In the genomic region with DNA sequence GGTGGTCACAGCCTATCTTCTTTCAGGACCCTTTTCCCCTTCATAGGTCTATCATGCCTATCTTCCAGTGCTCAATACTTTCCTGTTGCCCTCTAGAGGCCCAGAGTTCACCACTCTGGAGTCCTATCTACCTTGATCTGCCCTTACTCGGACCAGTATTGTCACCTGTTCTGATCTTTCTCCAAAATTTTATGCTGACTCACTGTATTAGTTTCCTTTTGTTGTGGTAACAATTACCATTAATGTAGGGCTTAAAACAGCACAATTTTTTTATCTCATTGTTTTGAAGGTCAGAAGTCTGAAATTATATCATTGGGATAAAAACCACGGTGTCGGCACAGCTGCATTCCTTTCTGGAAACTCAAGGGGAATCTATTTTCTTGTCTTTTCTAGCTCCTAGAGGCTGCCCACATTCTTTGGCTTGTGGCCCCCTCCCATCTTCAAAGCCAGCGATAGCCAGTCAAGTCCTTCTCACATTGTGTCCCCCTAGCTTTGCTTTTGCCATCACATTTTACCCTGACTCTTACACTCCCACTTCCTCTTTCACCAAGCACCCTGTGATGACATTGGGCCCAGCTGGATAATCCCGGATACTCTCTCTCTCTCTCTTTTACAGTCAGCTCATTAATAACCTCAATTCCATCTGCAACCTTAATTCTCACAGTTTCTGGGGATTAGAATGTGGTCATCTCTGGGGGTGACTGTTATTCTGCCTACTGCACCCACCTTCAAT, we compare ENCODE assay signal across 1 cellular context.
A peak's percentile ranks its signal among the peaks of the same experiment; 100 is the strongest.
TF ChIP-seq lines count a peak whose summit lies in the region.

No MANE protein-coding gene starts in this region.

TF ChIP-seq in K562, 482 proteins besides CTCF, POLR2A, EP300 and RAD21 (continues in another document):
- TF ChIP-seq, protein P1, sequence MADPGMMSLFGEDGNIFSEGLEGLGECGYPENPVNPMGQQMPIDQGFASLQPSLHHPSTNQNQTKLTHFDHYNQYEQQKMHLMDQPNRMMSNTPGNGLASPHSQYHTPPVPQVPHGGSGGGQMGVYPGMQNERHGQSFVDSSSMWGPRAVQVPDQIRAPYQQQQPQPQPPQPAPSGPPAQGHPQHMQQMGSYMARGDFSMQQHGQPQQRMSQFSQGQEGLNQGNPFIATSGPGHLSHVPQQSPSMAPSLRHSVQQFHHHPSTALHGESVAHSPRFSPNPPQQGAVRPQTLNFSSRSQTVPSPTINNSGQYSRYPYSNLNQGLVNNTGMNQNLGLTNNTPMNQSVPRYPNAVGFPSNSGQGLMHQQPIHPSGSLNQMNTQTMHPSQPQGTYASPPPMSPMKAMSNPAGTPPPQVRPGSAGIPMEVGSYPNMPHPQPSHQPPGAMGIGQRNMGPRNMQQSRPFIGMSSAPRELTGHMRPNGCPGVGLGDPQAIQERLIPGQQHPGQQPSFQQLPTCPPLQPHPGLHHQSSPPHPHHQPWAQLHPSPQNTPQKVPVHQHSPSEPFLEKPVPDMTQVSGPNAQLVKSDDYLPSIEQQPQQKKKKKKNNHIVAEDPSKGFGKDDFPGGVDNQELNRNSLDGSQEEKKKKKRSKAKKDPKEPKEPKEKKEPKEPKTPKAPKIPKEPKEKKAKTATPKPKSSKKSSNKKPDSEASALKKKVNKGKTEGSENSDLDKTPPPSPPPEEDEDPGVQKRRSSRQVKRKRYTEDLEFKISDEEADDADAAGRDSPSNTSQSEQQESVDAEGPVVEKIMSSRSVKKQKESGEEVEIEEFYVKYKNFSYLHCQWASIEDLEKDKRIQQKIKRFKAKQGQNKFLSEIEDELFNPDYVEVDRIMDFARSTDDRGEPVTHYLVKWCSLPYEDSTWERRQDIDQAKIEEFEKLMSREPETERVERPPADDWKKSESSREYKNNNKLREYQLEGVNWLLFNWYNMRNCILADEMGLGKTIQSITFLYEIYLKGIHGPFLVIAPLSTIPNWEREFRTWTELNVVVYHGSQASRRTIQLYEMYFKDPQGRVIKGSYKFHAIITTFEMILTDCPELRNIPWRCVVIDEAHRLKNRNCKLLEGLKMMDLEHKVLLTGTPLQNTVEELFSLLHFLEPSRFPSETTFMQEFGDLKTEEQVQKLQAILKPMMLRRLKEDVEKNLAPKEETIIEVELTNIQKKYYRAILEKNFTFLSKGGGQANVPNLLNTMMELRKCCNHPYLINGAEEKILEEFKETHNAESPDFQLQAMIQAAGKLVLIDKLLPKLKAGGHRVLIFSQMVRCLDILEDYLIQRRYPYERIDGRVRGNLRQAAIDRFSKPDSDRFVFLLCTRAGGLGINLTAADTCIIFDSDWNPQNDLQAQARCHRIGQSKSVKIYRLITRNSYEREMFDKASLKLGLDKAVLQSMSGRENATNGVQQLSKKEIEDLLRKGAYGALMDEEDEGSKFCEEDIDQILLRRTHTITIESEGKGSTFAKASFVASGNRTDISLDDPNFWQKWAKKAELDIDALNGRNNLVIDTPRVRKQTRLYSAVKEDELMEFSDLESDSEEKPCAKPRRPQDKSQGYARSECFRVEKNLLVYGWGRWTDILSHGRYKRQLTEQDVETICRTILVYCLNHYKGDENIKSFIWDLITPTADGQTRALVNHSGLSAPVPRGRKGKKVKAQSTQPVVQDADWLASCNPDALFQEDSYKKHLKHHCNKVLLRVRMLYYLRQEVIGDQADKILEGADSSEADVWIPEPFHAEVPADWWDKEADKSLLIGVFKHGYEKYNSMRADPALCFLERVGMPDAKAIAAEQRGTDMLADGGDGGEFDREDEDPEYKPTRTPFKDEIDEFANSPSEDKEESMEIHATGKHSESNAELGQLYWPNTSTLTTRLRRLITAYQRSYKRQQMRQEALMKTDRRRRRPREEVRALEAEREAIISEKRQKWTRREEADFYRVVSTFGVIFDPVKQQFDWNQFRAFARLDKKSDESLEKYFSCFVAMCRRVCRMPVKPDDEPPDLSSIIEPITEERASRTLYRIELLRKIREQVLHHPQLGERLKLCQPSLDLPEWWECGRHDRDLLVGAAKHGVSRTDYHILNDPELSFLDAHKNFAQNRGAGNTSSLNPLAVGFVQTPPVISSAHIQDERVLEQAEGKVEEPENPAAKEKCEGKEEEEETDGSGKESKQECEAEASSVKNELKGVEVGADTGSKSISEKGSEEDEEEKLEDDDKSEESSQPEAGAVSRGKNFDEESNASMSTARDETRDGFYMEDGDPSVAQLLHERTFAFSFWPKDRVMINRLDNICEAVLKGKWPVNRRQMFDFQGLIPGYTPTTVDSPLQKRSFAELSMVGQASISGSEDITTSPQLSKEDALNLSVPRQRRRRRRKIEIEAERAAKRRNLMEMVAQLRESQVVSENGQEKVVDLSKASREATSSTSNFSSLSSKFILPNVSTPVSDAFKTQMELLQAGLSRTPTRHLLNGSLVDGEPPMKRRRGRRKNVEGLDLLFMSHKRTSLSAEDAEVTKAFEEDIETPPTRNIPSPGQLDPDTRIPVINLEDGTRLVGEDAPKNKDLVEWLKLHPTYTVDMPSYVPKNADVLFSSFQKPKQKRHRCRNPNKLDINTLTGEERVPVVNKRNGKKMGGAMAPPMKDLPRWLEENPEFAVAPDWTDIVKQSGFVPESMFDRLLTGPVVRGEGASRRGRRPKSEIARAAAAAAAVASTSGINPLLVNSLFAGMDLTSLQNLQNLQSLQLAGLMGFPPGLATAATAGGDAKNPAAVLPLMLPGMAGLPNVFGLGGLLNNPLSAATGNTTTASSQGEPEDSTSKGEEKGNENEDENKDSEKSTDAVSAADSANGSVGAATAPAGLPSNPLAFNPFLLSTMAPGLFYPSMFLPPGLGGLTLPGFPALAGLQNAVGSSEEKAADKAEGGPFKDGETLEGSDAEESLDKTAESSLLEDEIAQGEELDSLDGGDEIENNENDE (IDR thresholded peaks at IDR 0.05; ENCODE audit: low read depth, low read length) = no peak
- TF ChIP-seq, protein P2, sequence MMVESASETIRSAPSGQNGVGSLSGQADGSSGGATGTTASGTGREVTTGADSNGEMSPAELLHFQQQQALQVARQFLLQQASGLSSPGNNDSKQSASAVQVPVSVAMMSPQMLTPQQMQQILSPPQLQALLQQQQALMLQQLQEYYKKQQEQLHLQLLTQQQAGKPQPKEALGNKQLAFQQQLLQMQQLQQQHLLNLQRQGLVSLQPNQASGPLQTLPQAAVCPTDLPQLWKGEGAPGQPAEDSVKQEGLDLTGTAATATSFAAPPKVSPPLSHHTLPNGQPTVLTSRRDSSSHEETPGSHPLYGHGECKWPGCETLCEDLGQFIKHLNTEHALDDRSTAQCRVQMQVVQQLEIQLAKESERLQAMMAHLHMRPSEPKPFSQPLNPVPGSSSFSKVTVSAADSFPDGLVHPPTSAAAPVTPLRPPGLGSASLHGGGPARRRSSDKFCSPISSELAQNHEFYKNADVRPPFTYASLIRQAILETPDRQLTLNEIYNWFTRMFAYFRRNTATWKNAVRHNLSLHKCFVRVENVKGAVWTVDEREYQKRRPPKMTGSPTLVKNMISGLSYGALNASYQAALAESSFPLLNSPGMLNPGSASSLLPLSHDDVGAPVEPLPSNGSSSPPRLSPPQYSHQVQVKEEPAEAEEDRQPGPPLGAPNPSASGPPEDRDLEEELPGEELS (CRISPR knock-in tag; IDR thresholded peaks at IDR 0.05; ENCODE audit: borderline replicate concordance) = no peak
- TF ChIP-seq RBM22 (IDR thresholded peaks at IDR 0.05; ENCODE audit: low read depth, low read length, poor library complexity, severe bottlenecking) (no peak), MCM5 (IDR thresholded peaks at IDR 0.05; ENCODE audit: low read depth) (no peak), C11orf30 (IDR thresholded peaks at IDR 0.05; ENCODE audit: low read depth) (peak; percentile 39; the same call in 1 of the 2 replicates), ETV1 (tag; conservative IDR thresholded peaks at IDR 0.05; ENCODE audit: low read depth) (no peak), JUND (IDR thresholded peaks at IDR 0.05; ENCODE audit: borderline replicate concordance, low read depth, low read length) (no peak), JUND (tag; IDR thresholded peaks at IDR 0.05; ENCODE audit: borderline replicate concordance, low read depth, low read length) (no peak), SPI1 (IDR thresholded peaks at IDR 0.05; ENCODE audit: borderline replicate concordance, low read depth, low read length) (peak; percentile 79; the same call in 1 of the 2 replicates), TAF7 (tag; IDR thresholded peaks at IDR 0.05) (no peak), ZKSCAN3 (CRISPR knock-in tag; IDR thresholded peaks at IDR 0.05) (no peak), MAFF (IDR thresholded peaks at IDR 0.05; ENCODE audit: low read length) (0 out of 2 replicates have a peak, but pooled peaks have one; percentile 23), HIVEP1 (CRISPR knock-in tag; IDR thresholded peaks at IDR 0.05) (no peak), KDM2B (CRISPR knock-in tag; IDR thresholded peaks at IDR 0.05) (no peak), MYNN (IDR thresholded peaks at IDR 0.05) (no peak), MYNN (CRISPR knock-in tag; IDR thresholded peaks at IDR 0.05) (no peak), KAT7 (CRISPR knock-in tag; IDR thresholded peaks at IDR 0.05; ENCODE audit: borderline replicate concordance) (no peak), NFE2 (IDR thresholded peaks at IDR 0.05; ENCODE audit: low read depth) (0 out of 2 replicates have a peak, but pooled peaks have one; percentile 14), ZNF583 (CRISPR knock-in tag; IDR thresholded peaks at IDR 0.05) (no peak), MAFG (tag; conservative IDR thresholded peaks at IDR 0.05) (peak; percentile 58; the same call in 1 of the 2 replicates), ZNF316 (IDR thresholded peaks at IDR 0.05) (peak; percentile 66), ZNF121 (CRISPR knock-in tag; conservative IDR thresholded peaks at IDR 0.05) (no peak), TEAD1 (CRISPR knock-in tag; IDR thresholded peaks at IDR 0.05) (no peak), SAFB2 (IDR thresholded peaks at IDR 0.05; ENCODE audit: borderline replicate concordance, low read depth, low read length, severe bottlenecking) (no peak), HDAC6 (IDR thresholded peaks at IDR 0.05; ENCODE audit: low read depth, low read length) (no peak), HMG20B (CRISPR knock-in tag; IDR thresholded peaks at IDR 0.05) (no peak)
- TF ChIP-seq, protein P3, sequence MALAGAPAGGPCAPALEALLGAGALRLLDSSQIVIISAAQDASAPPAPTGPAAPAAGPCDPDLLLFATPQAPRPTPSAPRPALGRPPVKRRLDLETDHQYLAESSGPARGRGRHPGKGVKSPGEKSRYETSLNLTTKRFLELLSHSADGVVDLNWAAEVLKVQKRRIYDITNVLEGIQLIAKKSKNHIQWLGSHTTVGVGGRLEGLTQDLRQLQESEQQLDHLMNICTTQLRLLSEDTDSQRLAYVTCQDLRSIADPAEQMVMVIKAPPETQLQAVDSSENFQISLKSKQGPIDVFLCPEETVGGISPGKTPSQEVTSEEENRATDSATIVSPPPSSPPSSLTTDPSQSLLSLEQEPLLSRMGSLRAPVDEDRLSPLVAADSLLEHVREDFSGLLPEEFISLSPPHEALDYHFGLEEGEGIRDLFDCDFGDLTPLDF (CRISPR knock-in tag; IDR thresholded peaks at IDR 0.05) = no peak
- TF ChIP-seq, protein P4, sequence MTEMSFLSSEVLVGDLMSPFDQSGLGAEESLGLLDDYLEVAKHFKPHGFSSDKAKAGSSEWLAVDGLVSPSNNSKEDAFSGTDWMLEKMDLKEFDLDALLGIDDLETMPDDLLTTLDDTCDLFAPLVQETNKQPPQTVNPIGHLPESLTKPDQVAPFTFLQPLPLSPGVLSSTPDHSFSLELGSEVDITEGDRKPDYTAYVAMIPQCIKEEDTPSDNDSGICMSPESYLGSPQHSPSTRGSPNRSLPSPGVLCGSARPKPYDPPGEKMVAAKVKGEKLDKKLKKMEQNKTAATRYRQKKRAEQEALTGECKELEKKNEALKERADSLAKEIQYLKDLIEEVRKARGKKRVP (CRISPR knock-in tag; IDR thresholded peaks at IDR 0.05) = no peak
- TF ChIP-seq, protein P5, sequence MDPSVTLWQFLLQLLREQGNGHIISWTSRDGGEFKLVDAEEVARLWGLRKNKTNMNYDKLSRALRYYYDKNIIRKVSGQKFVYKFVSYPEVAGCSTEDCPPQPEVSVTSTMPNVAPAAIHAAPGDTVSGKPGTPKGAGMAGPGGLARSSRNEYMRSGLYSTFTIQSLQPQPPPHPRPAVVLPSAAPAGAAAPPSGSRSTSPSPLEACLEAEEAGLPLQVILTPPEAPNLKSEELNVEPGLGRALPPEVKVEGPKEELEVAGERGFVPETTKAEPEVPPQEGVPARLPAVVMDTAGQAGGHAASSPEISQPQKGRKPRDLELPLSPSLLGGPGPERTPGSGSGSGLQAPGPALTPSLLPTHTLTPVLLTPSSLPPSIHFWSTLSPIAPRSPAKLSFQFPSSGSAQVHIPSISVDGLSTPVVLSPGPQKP (CRISPR knock-in tag; IDR thresholded peaks at IDR 0.05) = no peak
- TF ChIP-seq, protein P6, sequence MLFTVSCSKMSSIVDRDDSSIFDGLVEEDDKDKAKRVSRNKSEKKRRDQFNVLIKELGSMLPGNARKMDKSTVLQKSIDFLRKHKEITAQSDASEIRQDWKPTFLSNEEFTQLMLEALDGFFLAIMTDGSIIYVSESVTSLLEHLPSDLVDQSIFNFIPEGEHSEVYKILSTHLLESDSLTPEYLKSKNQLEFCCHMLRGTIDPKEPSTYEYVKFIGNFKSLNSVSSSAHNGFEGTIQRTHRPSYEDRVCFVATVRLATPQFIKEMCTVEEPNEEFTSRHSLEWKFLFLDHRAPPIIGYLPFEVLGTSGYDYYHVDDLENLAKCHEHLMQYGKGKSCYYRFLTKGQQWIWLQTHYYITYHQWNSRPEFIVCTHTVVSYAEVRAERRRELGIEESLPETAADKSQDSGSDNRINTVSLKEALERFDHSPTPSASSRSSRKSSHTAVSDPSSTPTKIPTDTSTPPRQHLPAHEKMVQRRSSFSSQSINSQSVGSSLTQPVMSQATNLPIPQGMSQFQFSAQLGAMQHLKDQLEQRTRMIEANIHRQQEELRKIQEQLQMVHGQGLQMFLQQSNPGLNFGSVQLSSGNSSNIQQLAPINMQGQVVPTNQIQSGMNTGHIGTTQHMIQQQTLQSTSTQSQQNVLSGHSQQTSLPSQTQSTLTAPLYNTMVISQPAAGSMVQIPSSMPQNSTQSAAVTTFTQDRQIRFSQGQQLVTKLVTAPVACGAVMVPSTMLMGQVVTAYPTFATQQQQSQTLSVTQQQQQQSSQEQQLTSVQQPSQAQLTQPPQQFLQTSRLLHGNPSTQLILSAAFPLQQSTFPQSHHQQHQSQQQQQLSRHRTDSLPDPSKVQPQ (CRISPR knock-in tag; IDR thresholded peaks at IDR 0.05; ENCODE audit: borderline replicate concordance) = no peak
- TF ChIP-seq, protein P7, sequence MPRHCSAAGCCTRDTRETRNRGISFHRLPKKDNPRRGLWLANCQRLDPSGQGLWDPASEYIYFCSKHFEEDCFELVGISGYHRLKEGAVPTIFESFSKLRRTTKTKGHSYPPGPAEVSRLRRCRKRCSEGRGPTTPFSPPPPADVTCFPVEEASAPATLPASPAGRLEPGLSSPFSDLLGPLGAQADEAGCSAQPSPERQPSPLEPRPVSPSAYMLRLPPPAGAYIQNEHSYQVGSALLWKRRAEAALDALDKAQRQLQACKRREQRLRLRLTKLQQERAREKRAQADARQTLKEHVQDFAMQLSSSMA (CRISPR knock-in tag; IDR thresholded peaks at IDR 0.05) = no peak
- TF ChIP-seq, protein P8, sequence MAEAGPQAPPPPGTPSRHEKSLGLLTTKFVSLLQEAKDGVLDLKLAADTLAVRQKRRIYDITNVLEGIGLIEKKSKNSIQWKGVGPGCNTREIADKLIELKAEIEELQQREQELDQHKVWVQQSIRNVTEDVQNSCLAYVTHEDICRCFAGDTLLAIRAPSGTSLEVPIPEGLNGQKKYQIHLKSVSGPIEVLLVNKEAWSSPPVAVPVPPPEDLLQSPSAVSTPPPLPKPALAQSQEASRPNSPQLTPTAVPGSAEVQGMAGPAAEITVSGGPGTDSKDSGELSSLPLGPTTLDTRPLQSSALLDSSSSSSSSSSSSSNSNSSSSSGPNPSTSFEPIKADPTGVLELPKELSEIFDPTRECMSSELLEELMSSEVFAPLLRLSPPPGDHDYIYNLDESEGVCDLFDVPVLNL (CRISPR knock-in tag; IDR thresholded peaks at IDR 0.05; ENCODE audit: low read depth) = no peak
- TF ChIP-seq, protein P9, sequence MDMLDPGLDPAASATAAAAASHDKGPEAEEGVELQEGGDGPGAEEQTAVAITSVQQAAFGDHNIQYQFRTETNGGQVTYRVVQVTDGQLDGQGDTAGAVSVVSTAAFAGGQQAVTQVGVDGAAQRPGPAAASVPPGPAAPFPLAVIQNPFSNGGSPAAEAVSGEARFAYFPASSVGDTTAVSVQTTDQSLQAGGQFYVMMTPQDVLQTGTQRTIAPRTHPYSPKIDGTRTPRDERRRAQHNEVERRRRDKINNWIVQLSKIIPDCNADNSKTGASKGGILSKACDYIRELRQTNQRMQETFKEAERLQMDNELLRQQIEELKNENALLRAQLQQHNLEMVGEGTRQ (CRISPR knock-in tag; IDR thresholded peaks at IDR 0.05) = no peak
